Comparison of ENCODE assay signal across 21 cellular contexts in the genomic region with DNA sequence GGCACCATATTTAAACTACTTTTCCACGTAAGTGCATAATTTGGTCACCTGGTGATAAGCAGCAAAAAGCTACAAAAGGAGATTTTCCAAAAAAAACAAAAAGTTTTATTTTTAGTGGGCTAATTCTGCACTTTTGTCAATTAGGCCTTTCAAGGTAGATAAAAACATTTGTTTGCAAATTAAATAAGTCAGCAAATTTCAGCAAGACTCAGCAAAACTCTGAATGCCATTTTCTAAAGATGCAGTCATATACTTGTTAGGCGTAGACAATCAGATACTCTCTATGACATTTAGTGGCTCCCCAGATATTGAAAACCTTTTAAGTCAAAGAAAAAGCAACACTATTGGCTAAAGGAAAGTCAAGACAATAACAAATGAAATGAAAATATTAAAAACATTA.
DNase-seq lines count a peak whose midpoint lies in the region; ATAC-seq, FAIRE-seq and TF ChIP-seq lines count a peak whose summit lies in the region.
"Had no signal": no experiment of that assay in that cellular context is flagged by ENCODE, and none has a peak within 500 bp of the region (broad histone marks: within the 10 kb centered on the region; RNA-seq: fewer than 3 reads in every experiment).

No MANE protein-coding gene starts in this region.

- no peak for DNase-seq in A549 (ENCODE audit: low read depth in 1 of 2, low spot score in 1 of 2)
- peak; percentile 77 for DNase-seq in NCI-H146 treated with DMSO at 0.1 percent for 48 hours (lab: John Stamatoyannopoulos, UW; ENCODE audit: unreplicated experiment)
- no peak for DNase-seq in mesothelial cell of epicardium (ENCODE audit: low spot score in 2 of 2, unreplicated experiment in 2 of 2)
- no peak for DNase-seq in activated naive CD4-positive, alpha-beta T cell treated with anti-CD3 and anti-CD28 coated beads for 36 hours
- no peak for DNase-seq in uterus
- DNase-seq: AML-193; BE2C; Calu3; CD4-positive, alpha-beta memory T cell; COR-L47; DMS79; EL; GDM1; H9; HFFc6 had no signal

- TF ChIP-seq CTCF in A549 (IDR thresholded peaks at IDR 0.05) (no peak), HEK293 (tag by site-specific recombination; IDR thresholded peaks at IDR 0.05) (no peak), mesothelial cell of epicardium (IDR thresholded peaks at IDR 0.05; ENCODE audit: unreplicated experiment) (no peak), uterus (IDR thresholded peaks at IDR 0.05) (no peak)

- H3K27ac Mint-ChIP-seq in mesothelial cell of epicardium, result peak overlapping the region; percentile 64
- H3K27ac Mint-ChIP-seq in activated naive CD4-positive, alpha-beta T cell treated with anti-CD3 and anti-CD28 coated beads for 36 hours, result no peak overlapping the region
- H3K27ac Mint-ChIP-seq: CD14-positive monocyte; CD4-positive, alpha-beta memory T cell; GM23338; H9; HFFc6 had no signal

- no peaks in the 10 kb centered on the region for H3K27me3 Mint-ChIP-seq in mesothelial cell of epicardium (ENCODE audit: low read depth)
- no peaks in the 10 kb centered on the region for H3K27me3 Mint-ChIP-seq in activated naive CD4-positive, alpha-beta T cell treated with anti-CD3 and anti-CD28 coated beads for 36 hours (ENCODE audit: low read depth)
- H3K27me3 Mint-ChIP-seq: CD4-positive, alpha-beta memory T cell had no signal

- TF ChIP-seq RAD21 in A549 (conservative IDR thresholded peaks at IDR 0.05 in 1 of 2, IDR thresholded peaks at IDR 0.05 in 1 of 2), result no peak

- no peak for ATAC-seq in A549
- ATAC-seq: GM12878, GM23338, HCT116 had no signal

- no peak overlapping the region for H3K27ac ChIP-seq in A549
- H3K27ac ChIP-seq in HEK293 (ENCODE audit: extremely low read depth, low read depth, low read length), result no peak overlapping the region
- H3K27ac ChIP-seq in uterus, result no peak overlapping the region
- H3K27ac ChIP-seq: BLaER1 treated with 17β-estradiol and CSF1 and Interleukin-3, amounts not matched to agents 10 nM and 100 nM had no signal

- WGBS in A549 (ENCODE audit: missing lambda C conversion rate), result 54% methylated on average over 2 of the region's 2 CpGs

- H3K4me3 Mint-ChIP-seq in mesothelial cell of epicardium, result no peak overlapping the region
- no peak overlapping the region for H3K4me3 Mint-ChIP-seq in activated naive CD4-positive, alpha-beta T cell treated with anti-CD3 and anti-CD28 coated beads for 36 hours
- H3K4me3 Mint-ChIP-seq: CD14-positive monocyte; CD4-positive, alpha-beta memory T cell; GM23338; H9; HFFc6 had no signal

- no peak for FAIRE-seq in A549 (lab: Jason Lieb, UNC)
- FAIRE-seq: GM12878 had no signal

- TF ChIP-seq EP300 in A549 (IDR thresholded peaks at IDR 0.05), result no peak

- no peaks in the 10 kb centered on the region for H3K36me3 Mint-ChIP-seq in mesothelial cell of epicardium
- no peaks in the 10 kb centered on the region for H3K36me3 Mint-ChIP-seq in activated naive CD4-positive, alpha-beta T cell treated with anti-CD3 and anti-CD28 coated beads for 36 hours (ENCODE audit: low read depth)
- H3K36me3 Mint-ChIP-seq: CD14-positive monocyte; CD4-positive, alpha-beta memory T cell had no signal

- intact Hi-C loops in activated naive CD4-positive, alpha-beta T cell treated with anti-CD3 and anti-CD28 coated beads for 36 hours (cut with micrococcal nuclease), result no loop called here
- intact Hi-C loops in uterus (cut with DNase I; ENCODE audit: low total_unique reads), result no loop called here

- POLR2A ChIA-PET in A549 (lab: Yijun Ruan, JAX) (no interaction called here), HEK293 (lab: Yijun Ruan, JAX) (no interaction called here)

- H3K9me3 ChIP-seq in A549 (no peaks in the 10 kb centered on the region), HEK293 (ENCODE audit: control insufficient read depth, insufficient read depth, low read depth, low read length) (no peaks in the 10 kb centered on the region), uterus (no peaks in the 10 kb centered on the region)
- H3K9me3 ChIP-seq: BE2C; BLaER1 treated with 17β-estradiol and CSF1 and Interleukin-3, amounts not matched to agents 10 nM and 100 nM had no signal

- H3K4me3 ChIP-seq in A549 (no peak overlapping the region), HEK293 (ENCODE audit: low read depth, low read length) (no peak overlapping the region), uterus (no peak overlapping the region)
- H3K4me3 ChIP-seq: BLaER1 treated with 17β-estradiol and CSF1 and Interleukin-3, amounts not matched to agents 10 nM and 100 nM; GM12878; GM23338 had no signal

- H3K36me3 ChIP-seq in HEK293 (ENCODE audit: control insufficient read depth in 2 of 2, insufficient read depth in 1 of 2, low read length in 2 of 2) (no peaks in the 10 kb centered on the region), uterus (no peaks in the 10 kb centered on the region)
- H3K36me3 ChIP-seq: BE2C; BLaER1 treated with 17β-estradiol and CSF1 and Interleukin-3, amounts not matched to agents 10 nM and 100 nM had no signal

- peaks cover 46% of the 10 kb centered on the region for H3K4me1 Mint-ChIP-seq in mesothelial cell of epicardium
- no peaks in the 10 kb centered on the region for H3K4me1 Mint-ChIP-seq in activated naive CD4-positive, alpha-beta T cell treated with anti-CD3 and anti-CD28 coated beads for 36 hours (ENCODE audit: low read depth)
- H3K4me1 Mint-ChIP-seq: CD14-positive monocyte; CD4-positive, alpha-beta memory T cell had no signal

- TF ChIP-seq POLR2A in A549 (IDR thresholded peaks at IDR 0.05; ENCODE audit: low read length) (no peak), uterus (IDR thresholded peaks at IDR 0.05) (no peak)

- no peaks in the 10 kb centered on the region for H3K9me3 Mint-ChIP-seq in mesothelial cell of epicardium
- H3K9me3 Mint-ChIP-seq in activated naive CD4-positive, alpha-beta T cell treated with anti-CD3 and anti-CD28 coated beads for 36 hours, result no peaks in the 10 kb centered on the region
- H3K9me3 Mint-ChIP-seq: CD14-positive monocyte, GM23338, H9 had no signal

- CTCF ChIA-PET in A549 (lab: Yijun Ruan, JAX), result no interaction called here
- CTCF ChIA-PET in HEK293 (lab: Yijun Ruan, JAX), result no interaction called here
- CTCF ChIA-PET in activated naive CD4-positive, alpha-beta T cell treated with anti-CD3 and anti-CD28 coated beads for 36 hours (lab: Charles Lee), result no interaction called here

- H3K4me2 ChIP-seq in A549, result no peak overlapping the region
- H3K4me2 ChIP-seq: BLaER1 treated with 17β-estradiol and CSF1 and Interleukin-3, amounts not matched to agents 10 nM and 100 nM; GM23338 had no signal

- H3K27me3 ChIP-seq in uterus, result no peaks in the 10 kb centered on the region
- H3K27me3 ChIP-seq: BE2C; BLaER1 treated with 17β-estradiol and CSF1 and Interleukin-3, amounts not matched to agents 10 nM and 100 nM had no signal

- H3K4me1 ChIP-seq in A549 (no peaks in the 10 kb centered on the region), HEK293 (ENCODE audit: control insufficient read depth, insufficient read depth, low read length) (no peaks in the 10 kb centered on the region), uterus (no peaks in the 10 kb centered on the region)
- H3K4me1 ChIP-seq: BE2C; BLaER1 treated with 17β-estradiol and CSF1 and Interleukin-3, amounts not matched to agents 10 nM and 100 nM had no signal

TF ChIP-seq in A549, 52 proteins besides CTCF, POLR2A, EP300 and RAD21:
- peak; percentile 54 for TF ChIP-seq MAFK (IDR thresholded peaks at IDR 0.05; ENCODE audit: partially characterized antibody)
- TF ChIP-seq NFE2L2 (conservative IDR thresholded peaks at IDR 0.05; ENCODE audit: low read length), result no peak

TF ChIP-seq in HEK293, 187 proteins besides CTCF, POLR2A, EP300 and RAD21:
- no peak for TF ChIP-seq ZNF610 (tag by site-specific recombination; IDR thresholded peaks at IDR 0.05; ENCODE audit: borderline replicate concordance)
- TF ChIP-seq, protein P1, sequence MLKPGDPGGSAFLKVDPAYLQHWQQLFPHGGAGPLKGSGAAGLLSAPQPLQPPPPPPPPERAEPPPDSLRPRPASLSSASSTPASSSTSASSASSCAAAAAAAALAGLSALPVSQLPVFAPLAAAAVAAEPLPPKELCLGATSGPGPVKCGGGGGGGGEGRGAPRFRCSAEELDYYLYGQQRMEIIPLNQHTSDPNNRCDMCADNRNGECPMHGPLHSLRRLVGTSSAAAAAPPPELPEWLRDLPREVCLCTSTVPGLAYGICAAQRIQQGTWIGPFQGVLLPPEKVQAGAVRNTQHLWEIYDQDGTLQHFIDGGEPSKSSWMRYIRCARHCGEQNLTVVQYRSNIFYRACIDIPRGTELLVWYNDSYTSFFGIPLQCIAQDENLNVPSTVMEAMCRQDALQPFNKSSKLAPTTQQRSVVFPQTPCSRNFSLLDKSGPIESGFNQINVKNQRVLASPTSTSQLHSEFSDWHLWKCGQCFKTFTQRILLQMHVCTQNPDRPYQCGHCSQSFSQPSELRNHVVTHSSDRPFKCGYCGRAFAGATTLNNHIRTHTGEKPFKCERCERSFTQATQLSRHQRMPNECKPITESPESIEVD (tag by site-specific recombination; IDR thresholded peaks at IDR 0.05), result peak; percentile 32; the same call in 1 of the 2 replicates
TF ChIP-seq in HEK293: peak in this region for 1.
